ENCODE assay signal across 8 cellular contexts in genomic region chr13:28138756-28139470, GRCh38. TPM values are rescaled to one million over a fixed set of nuclear protein-coding genes. Genes with fewer than 3 reads are reported as not detected.
A peak's percentile ranks its signal among the peaks of the same experiment; 100 is the strongest.
DNase-seq lines count a peak whose midpoint lies in the region; ATAC-seq and TF ChIP-seq lines count a peak whose summit lies in the region.

No MANE protein-coding gene starts in this region.

- H3K27me3 ChIP-seq in lower lobe of right lung (ENCODE audit: low read depth), result no peaks in the 10 kb centered on the region

- peak; percentile 85 for DNase-seq in ACHN
- DNase-seq in NCI-H748 treated with DMSO at 0.1 percent for 48 hours (lab: John Stamatoyannopoulos, UW), result peak; percentile 72
- DNase-seq in activated CD8-positive, alpha-beta T cell treated with anti-CD3 and anti-CD28 coated beads for 36 hours, result peak; percentile 96
- DNase-seq in ecto neural progenitor cell (ENCODE audit: low spot score), result peak; percentile 91
- peak; percentile 92 for DNase-seq in lower lobe of right lung
- DNase-seq in stimulated activated CD4-positive, alpha-beta T cell treated with anti-CD3 and anti-CD28 coated beads, Interleukin-4, amount 100 ng/mL, for 48 hours (ENCODE audit: low read depth in 2 of 2), result peak; percentile 85 to 86

- CTCF ChIA-PET in activated CD8-positive, alpha-beta T cell treated with anti-CD3 and anti-CD28 coated beads for 36 hours (lab: Charles Lee), result interaction anchor here (1.0 to 1.2 kb wide), 2 partner anchors 22 to 520 kb away, joined by 3 read pairs; partner anchors contain the start of gene POMP

- peaks cover 11% of the 10 kb centered on the region for H3K36me3 Mint-ChIP-seq in activated CD8-positive, alpha-beta T cell treated with anti-CD3 and anti-CD28 coated beads for 36 hours (ENCODE audit: low read depth)

- peaks cover 41% of the 10 kb centered on the region for H3K4me1 Mint-ChIP-seq in activated CD8-positive, alpha-beta T cell treated with anti-CD3 and anti-CD28 coated beads for 36 hours (ENCODE audit: low read depth)

- no peak for TF ChIP-seq CTCF in activated CD8-positive, alpha-beta T cell treated with anti-CD3 and anti-CD28 coated beads for 36 hours (IDR thresholded peaks at IDR 0.05)
- TF ChIP-seq CTCF in lower lobe of right lung (IDR thresholded peaks at IDR 0.05), result no peak

- POLR2A ChIA-PET in activated CD8-positive, alpha-beta T cell treated with anti-CD3 and anti-CD28 coated beads for 36 hours (lab: Charles Lee), result interaction anchor here (0.7 to 1.6 kb wide), 5 partner anchors 9 to 519 kb away, joined by 3 to 5 read pairs (median 3); no protein-coding TSS in a partner anchor

- H3K27ac Mint-ChIP-seq in activated CD8-positive, alpha-beta T cell treated with anti-CD3 and anti-CD28 coated beads for 36 hours, result peak overlapping the region; percentile 87

- ATAC-seq in GM18858 (IDR thresholded peaks at IDR 0.05; ENCODE audit: unreplicated experiment), result peak; percentile 26
- peak; percentile 41 for ATAC-seq in HG03095 (IDR thresholded peaks at IDR 0.05; ENCODE audit: unreplicated experiment)
- peak; percentile 77 for ATAC-seq in activated CD8-positive, alpha-beta T cell treated with anti-CD3 and anti-CD28 coated beads for 36 hours
- peak; percentile 87 to 90 for ATAC-seq in lower lobe of right lung

- no peaks in the 10 kb centered on the region for H3K36me3 ChIP-seq in lower lobe of right lung

- in situ Hi-C loops in ACHN (cut with HindIII; ENCODE audit: low pct_ligation_motif_present, low pct_unique_long_range_greater_than_20kb, low sequenced_read_pairs), result no loop called here

- H3K9me3 Mint-ChIP-seq in activated CD8-positive, alpha-beta T cell treated with anti-CD3 and anti-CD28 coated beads for 36 hours, result no peaks in the 10 kb centered on the region

- H3K9me3 ChIP-seq in lower lobe of right lung, result no peaks in the 10 kb centered on the region

- intact Hi-C loops in activated CD8-positive, alpha-beta T cell treated with anti-CD3 and anti-CD28 coated beads for 36 hours (cut with micrococcal nuclease), result loop anchor here (5.0 kb wide), 1 partner anchor 138 kb away; no protein-coding TSS in a partner anchor
- intact Hi-C loops in lower lobe of right lung (cut with DNase I), result no loop called here

- no peaks in the 10 kb centered on the region for H3K27me3 Mint-ChIP-seq in activated CD8-positive, alpha-beta T cell treated with anti-CD3 and anti-CD28 coated beads for 36 hours

- H3K4me1 ChIP-seq in lower lobe of right lung, result peaks cover 40% of the 10 kb centered on the region

- peak overlapping the region; percentile 91 for H3K4me3 Mint-ChIP-seq in activated CD8-positive, alpha-beta T cell treated with anti-CD3 and anti-CD28 coated beads for 36 hours

- H3K4me3 ChIP-seq in lower lobe of right lung, result peak overlapping the region; percentile 98

- H3K27ac ChIP-seq in lower lobe of right lung, result peak overlapping the region; percentile 98

RNA-seq across cellular contexts. Expression of gene PAN3, which starts 0.6 kb away (rescaled TPM):
- total RNA-seq in activated CD8-positive, alpha-beta T cell treated with anti-CD3 and anti-CD28 coated beads for 36 hours, result 10 to 100 TPM; 30.9 to 32.9 TPM
- total RNA-seq in lower lobe of right lung, result 36.2 TPM

RNA-seq across cellular contexts. Expression of gene FLT3, which starts 38.5 kb away (rescaled TPM):
- total RNA-seq in activated CD8-positive, alpha-beta T cell treated with anti-CD3 and anti-CD28 coated beads for 36 hours, result not detected
- total RNA-seq in lower lobe of right lung, result 1.6 TPM

Comparison
In these comparisons a context has a peak if more than half of its experiments do, and no peak if none do; other contexts are left out.
1. Peak in every context shown above with its lines: DNase-seq, ATAC-seq, H3K4me3 ChIP-seq and H3K27ac ChIP-seq.
2. ATAC-seq: peak in every context shown above with its lines; median percentile 88 in lower lobe of right lung; 77 in activated CD8-positive, alpha-beta T cell treated with anti-CD3 and anti-CD28 coated beads for 36 hours; 41 in HG03095; 26 in GM18858.